Comparison of ENCODE assay signal across 11 cellular contexts in genomic region chr6:47153066-47153755, GRCh38.
DNase-seq lines count a peak whose midpoint lies in the region; ATAC-seq, FAIRE-seq and TF ChIP-seq lines count a peak whose summit lies in the region.
"Had no signal": no experiment of that assay in that cellular context is flagged by ENCODE, and none has a peak within 500 bp of the region (broad histone marks: within the 10 kb centered on the region; RNA-seq: fewer than 3 reads in every experiment).

No MANE protein-coding gene starts in this region.

- no peak for TF ChIP-seq CTCF in pancreas (IDR thresholded peaks at IDR 0.05)
- TF ChIP-seq CTCF in lower leg skin (IDR thresholded peaks at IDR 0.05) = no peak
- no peak for TF ChIP-seq CTCF in adrenal gland (IDR thresholded peaks at IDR 0.05)

- DNase-seq in GM03348 (ENCODE audit: low spot score) (peak; percentile 55), NOMO-1 treated with DMSO at 0.1 percent for 48 hours (lab: John Stamatoyannopoulos, UW; ENCODE audit: unreplicated experiment) (peak; percentile 73), dermis blood vessel endothelial cell (peak; percentile 28), pancreas (peak in 1 of 6 donors; percentile 28), lower leg skin (ENCODE audit: low spot score in 2 of 2) (no peak), adrenal gland (no peak)
- DNase-seq: central memory CD4-positive, alpha-beta T cell; NCI-H146 had no signal

- H3K4me3 ChIP-seq in pancreas = no peak overlapping the region
- H3K4me3 ChIP-seq in lower leg skin (ENCODE audit: low read depth, poor library complexity, severe bottlenecking) = no peak overlapping the region
- no peak overlapping the region for H3K4me3 ChIP-seq in adrenal gland

- H3K27me3 ChIP-seq in pancreas (no peaks in the 10 kb centered on the region), adrenal gland (no peaks in the 10 kb centered on the region)

- TF ChIP-seq POLR2A in lower leg skin (IDR thresholded peaks at IDR 0.05) = no peak
- TF ChIP-seq POLR2A in adrenal gland (IDR thresholded peaks at IDR 0.05) = no peak

- WGBS in pancreas, 2 donors = 59 to 60% methylated on average over 4 of the region's 4 CpGs
- 78 to 87% methylated on average over 4 of the region's 4 CpGs for WGBS in lower leg skin, 2 donors
- 76 to 87% (median 83%) methylated on average over 4 of the region's 4 CpGs for WGBS in adrenal gland, 4 donors

- H3K4me1 ChIP-seq in pancreas = peaks cover 0 to 5% (median 3%) of the 10 kb centered on the region in 3 donors
- no peaks in the 10 kb centered on the region for H3K4me1 ChIP-seq in adrenal gland (replicated peaks in 1 of 2)

- ATAC-seq in pancreas = peak in 3 of 4 donors; percentile 44 to 66 (median 65)
- ATAC-seq in HG03175 (IDR thresholded peaks at IDR 0.05; ENCODE audit: unreplicated experiment) = no peak
- ATAC-seq: Right ventricle myocardium inferior had no signal

- H3K36me3 ChIP-seq in pancreas (no peaks in the 10 kb centered on the region), adrenal gland (replicated peaks in 1 of 2) (no peaks in the 10 kb centered on the region)

- FAIRE-seq in pancreas (lab: Jason Lieb, UNC) = no peak

- intact Hi-C loops in pancreas (cut with DNase I) = no loop called here
- intact Hi-C loops in lower leg skin (cut with DNase I; ENCODE audit: low total_unique reads) = no loop called here
- intact Hi-C loops in adrenal gland (cut with DNase I) = no loop called here

- H3K9me3 ChIP-seq in pancreas (no peaks in the 10 kb centered on the region), adrenal gland (replicated peaks in 1 of 3) (no peaks in the 10 kb centered on the region)

- peak overlapping the region in 3 of 4 donors; percentile 11 to 16 (median 12) for H3K27ac ChIP-seq in pancreas
- no peak overlapping the region for H3K27ac ChIP-seq in adrenal gland
- H3K27ac ChIP-seq: epithelial cell of prostate had no signal

Comparison
In these comparisons a context has a peak if more than half of its experiments do, and no peak if none do; other contexts are left out.
1. DNase-seq: peak in GM03348 (single experiment), NOMO-1 treated with DMSO at 0.1 percent for 48 hours (single experiment) and dermis blood vessel endothelial cell (single experiment); none in lower leg skin (0 of 2) and adrenal gland (0 of 7).
2. H3K27ac ChIP-seq: peak in pancreas (3 of 4); none in adrenal gland (0 of 5).